In the genomic region with DNA sequence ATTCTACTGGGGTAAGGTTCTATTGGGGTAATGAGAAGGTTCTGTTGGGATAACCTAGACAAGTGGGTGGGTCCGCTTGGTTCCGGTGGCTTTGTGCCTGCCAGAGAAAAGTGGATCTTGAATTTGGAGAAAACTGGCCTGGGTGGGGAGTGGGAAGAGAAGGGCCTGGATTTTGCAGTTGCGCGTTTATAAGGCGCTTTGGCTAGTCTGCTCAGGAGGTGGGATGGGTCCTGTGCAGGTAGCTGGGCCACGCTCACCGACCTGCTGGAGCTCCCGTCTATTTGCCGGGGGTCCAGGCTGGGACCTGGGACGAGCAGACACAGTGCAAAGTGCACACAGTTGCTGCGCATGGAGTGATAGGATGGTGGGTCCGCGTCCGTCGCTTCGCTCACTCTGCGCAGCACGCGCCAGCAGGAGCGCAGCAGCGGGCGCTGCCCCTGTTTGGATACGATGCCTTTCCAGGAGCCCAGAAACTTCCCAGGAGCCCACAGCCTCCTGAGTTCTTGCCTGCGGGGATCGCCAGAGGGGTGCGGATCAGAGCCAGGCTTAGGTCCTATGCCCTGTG, we compare ENCODE assay signal across 1 cellular context.
TF ChIP-seq lines count a peak whose summit lies in the region.

No MANE protein-coding gene starts in this region.

TF ChIP-seq in GM23338, 12 proteins besides CTCF, POLR2A, EP300 and RAD21:
- TF ChIP-seq, protein P1, sequence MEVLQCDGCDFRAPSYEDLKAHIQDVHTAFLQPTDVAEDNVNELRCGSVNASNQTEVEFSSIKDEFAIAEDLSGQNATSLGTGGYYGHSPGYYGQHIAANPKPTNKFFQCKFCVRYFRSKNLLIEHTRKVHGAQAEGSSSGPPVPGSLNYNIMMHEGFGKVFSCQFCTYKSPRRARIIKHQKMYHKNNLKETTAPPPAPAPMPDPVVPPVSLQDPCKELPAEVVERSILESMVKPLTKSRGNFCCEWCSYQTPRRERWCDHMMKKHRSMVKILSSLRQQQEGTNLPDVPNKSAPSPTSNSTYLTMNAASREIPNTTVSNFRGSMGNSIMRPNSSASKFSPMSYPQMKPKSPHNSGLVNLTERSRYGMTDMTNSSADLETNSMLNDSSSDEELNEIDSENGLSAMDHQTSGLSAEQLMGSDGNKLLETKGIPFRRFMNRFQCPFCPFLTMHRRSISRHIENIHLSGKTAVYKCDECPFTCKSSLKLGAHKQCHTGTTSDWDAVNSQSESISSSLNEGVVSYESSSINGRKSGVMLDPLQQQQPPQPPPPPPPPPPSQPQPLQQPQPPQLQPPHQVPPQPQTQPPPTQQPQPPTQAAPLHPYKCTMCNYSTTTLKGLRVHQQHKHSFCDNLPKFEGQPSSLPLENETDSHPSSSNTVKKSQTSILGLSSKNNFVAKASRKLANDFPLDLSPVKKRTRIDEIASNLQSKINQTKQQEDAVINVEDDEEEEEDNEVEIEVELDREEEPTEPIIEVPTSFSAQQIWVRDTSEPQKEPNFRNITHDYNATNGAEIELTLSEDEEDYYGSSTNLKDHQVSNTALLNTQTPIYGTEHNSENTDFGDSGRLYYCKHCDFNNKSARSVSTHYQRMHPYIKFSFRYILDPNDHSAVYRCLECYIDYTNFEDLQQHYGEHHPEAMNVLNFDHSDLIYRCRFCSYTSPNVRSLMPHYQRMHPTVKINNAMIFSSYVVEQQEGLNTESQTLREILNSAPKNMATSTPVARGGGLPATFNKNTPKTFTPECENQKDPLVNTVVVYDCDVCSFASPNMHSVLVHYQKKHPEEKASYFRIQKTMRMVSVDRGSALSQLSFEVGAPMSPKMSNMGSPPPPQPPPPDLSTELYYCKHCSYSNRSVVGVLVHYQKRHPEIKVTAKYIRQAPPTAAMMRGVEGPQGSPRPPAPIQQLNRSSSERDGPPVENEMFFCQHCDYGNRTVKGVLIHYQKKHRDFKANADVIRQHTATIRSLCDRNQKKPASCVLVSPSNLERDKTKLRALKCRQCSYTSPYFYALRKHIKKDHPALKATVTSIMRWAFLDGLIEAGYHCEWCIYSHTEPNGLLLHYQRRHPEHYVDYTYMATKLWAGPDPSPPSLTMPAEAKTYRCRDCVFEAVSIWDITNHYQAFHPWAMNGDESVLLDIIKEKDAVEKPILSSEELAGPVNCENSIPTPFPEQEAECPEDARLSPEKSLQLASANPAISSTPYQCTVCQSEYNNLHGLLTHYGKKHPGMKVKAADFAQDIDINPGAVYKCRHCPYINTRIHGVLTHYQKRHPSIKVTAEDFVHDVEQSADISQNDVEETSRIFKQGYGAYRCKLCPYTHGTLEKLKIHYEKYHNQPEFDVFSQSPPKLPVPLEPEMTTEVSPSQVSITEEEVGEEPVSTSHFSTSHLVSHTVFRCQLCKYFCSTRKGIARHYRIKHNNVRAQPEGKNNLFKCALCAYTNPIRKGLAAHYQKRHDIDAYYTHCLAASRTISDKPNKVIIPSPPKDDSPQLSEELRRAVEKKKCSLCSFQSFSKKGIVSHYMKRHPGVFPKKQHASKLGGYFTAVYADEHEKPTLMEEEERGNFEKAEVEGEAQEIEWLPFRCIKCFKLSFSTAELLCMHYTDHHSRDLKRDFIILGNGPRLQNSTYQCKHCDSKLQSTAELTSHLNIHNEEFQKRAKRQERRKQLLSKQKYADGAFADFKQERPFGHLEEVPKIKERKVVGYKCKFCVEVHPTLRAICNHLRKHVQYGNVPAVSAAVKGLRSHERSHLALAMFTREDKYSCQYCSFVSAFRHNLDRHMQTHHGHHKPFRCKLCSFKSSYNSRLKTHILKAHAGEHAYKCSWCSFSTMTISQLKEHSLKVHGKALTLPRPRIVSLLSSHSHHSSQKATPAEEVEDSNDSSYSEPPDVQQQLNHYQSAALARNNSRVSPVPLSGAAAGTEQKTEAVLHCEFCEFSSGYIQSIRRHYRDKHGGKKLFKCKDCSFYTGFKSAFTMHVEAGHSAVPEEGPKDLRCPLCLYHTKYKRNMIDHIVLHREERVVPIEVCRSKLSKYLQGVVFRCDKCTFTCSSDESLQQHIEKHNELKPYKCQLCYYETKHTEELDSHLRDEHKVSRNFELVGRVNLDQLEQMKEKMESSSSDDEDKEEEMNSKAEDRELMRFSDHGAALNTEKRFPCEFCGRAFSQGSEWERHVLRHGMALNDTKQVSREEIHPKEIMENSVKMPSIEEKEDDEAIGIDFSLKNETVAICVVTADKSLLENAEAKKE (CRISPR knock-in tag; IDR thresholded peaks at IDR 0.05): no peak
- TF ChIP-seq, protein P2, sequence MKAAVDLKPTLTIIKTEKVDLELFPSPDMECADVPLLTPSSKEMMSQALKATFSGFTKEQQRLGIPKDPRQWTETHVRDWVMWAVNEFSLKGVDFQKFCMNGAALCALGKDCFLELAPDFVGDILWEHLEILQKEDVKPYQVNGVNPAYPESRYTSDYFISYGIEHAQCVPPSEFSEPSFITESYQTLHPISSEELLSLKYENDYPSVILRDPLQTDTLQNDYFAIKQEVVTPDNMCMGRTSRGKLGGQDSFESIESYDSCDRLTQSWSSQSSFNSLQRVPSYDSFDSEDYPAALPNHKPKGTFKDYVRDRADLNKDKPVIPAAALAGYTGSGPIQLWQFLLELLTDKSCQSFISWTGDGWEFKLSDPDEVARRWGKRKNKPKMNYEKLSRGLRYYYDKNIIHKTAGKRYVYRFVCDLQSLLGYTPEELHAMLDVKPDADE (IDR thresholded peaks at IDR 0.05): no peak
- TF ChIP-seq JUNB (IDR thresholded peaks at IDR 0.05; ENCODE audit: unreplicated experiment) (no peak), ZNF114 (CRISPR knock-in tag; IDR thresholded peaks at IDR 0.05) (no peak), EZH2 (IDR thresholded peaks at IDR 0.05; ENCODE audit: low read depth, unreplicated experiment) (no peak)
